10 cellular contexts compared by ENCODE assay signal in the genomic region with DNA sequence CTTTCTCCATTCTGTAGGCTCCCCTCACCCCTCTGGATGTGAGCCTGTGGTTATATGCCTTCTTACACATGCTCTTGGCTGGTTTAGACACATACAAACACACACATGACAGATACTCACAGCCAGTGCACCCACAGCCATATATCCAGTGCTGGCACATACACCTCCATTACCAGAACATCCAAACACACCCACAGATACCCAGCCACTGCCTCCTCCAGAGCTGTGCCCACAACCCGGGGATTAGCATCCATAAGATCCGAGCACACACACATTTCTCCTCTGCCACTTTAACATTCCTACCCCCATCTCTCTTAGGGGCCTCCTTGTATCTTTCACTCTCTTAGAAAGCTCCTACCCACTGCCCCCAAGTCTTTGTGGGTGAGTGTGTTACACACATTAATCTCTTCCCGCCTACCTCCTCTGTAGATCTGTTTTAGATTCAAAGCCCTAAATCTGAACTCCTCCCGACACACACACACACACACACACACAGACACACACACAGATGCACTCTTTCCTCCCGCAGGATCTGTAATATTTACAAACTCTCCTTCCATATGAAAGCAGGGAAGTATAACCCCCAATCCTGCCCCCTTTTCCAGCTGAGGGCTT. TPM values are rescaled to one million over a fixed set of nuclear protein-coding genes. Genes with fewer than 3 reads are reported as not detected.
DNase-seq lines count a peak whose midpoint lies in the region; ATAC-seq and TF ChIP-seq lines count a peak whose summit lies in the region.
"Had no signal": no experiment of that assay in that cellular context is flagged by ENCODE, and none has a peak within 500 bp of the region (broad histone marks: within the 10 kb centered on the region; RNA-seq: fewer than 3 reads in every experiment).

No MANE protein-coding gene starts in this region.

- no peak overlapping the region for H2BK15ac ChIP-seq in neuronal stem cell (ENCODE audit: low read length)

- peaks cover 41% of the 10 kb centered on the region for H3K79me2 ChIP-seq in GM23338 (replicated peaks; ENCODE audit: insufficient read depth)

- WGBS in neuronal stem cell (ENCODE audit: extremely low coverage in 2 of 2, insufficient read length in 2 of 2, insufficient replicate concordance in 1 of 2), 2 donors: no CpG with 5 or more reads among the region's 5 CpGs

- peaks cover 9% of the 10 kb centered on the region for H3F3A ChIP-seq in GM23338 (replicated peaks; ENCODE audit: low read depth)

- H2AFZ ChIP-seq in GM23338: no peak overlapping the region
- H2AFZ ChIP-seq in neuronal stem cell (ENCODE audit: low read length): no peak overlapping the region

- ATAC-seq in GM23338: no peak
- ATAC-seq in HG03108 (IDR thresholded peaks at IDR 0.05; ENCODE audit: unreplicated experiment): no peak

- no peak overlapping the region for H4K8ac ChIP-seq in neuronal stem cell (ENCODE audit: low read depth, low read length)

- CTCF ChIA-PET in A673 (lab: Charles Lee): no interaction called here

- no peak for DNase-seq in A673 (ENCODE audit: low spot score)
- DNase-seq in GM23338 (ENCODE audit: low spot score): no peak
- DNase-seq in neuronal stem cell (ENCODE audit: low spot score): no peak
- no peak for DNase-seq in brain microvascular endothelial cell
- no peak for DNase-seq in DMS53 treated with DMSO at 0.1 percent for 48 hours (lab: John Stamatoyannopoulos, UW; ENCODE audit: unreplicated experiment)
- DNase-seq in GM20000 (ENCODE audit: low spot score): no peak
- DNase-seq: NCI-H2081 treated with DMSO at 0.1 percent for 48 hours had no signal

- H3K36me3 Mint-ChIP-seq in GM23338 (ENCODE audit: low read depth): peaks cover 55% of the 10 kb centered on the region

- in situ Hi-C loops in brain microvascular endothelial cell (cut with HindIII; ENCODE audit: low pct_ligation_motif_present, low sequenced_read_pairs): no loop called here

- H4K20me1 ChIP-seq in GM23338 (replicated peaks; ENCODE audit: insufficient read depth): peaks cover 26% of the 10 kb centered on the region

- no peak overlapping the region for H3K4ac ChIP-seq in neuronal stem cell (ENCODE audit: low read length)

- no peaks in the 10 kb centered on the region for H3K9me3 Mint-ChIP-seq in GM23338

- H3K27me3 ChIP-seq in A673 (replicated peaks; ENCODE audit: insufficient read depth, low read depth, low read length, poor library complexity): no peaks in the 10 kb centered on the region
- H3K27me3 ChIP-seq in GM23338 (ENCODE audit: insufficient read depth): no peaks in the 10 kb centered on the region
- no peaks in the 10 kb centered on the region for H3K27me3 ChIP-seq in neuronal stem cell (ENCODE audit: control insufficient read depth in 3 of 3, insufficient read depth in 3 of 3, low read depth in 1 of 3, low read length in 3 of 3)
- H3K27me3 ChIP-seq in brain microvascular endothelial cell (replicated peaks): no peaks in the 10 kb centered on the region

- no peak overlapping the region for H3K18ac ChIP-seq in neuronal stem cell (ENCODE audit: low read length)

- H3K9me3 ChIP-seq in A673 (ENCODE audit: low read depth, low read length, poor library complexity, severe bottlenecking): no peaks in the 10 kb centered on the region
- no peaks in the 10 kb centered on the region for H3K9me3 ChIP-seq in neuronal stem cell (replicated peaks in 1 of 2; ENCODE audit: control insufficient read depth in 2 of 2, insufficient read depth in 1 of 2, low read depth in 1 of 2, low read length in 2 of 2)

- intact Hi-C loops in A673 (cut with micrococcal nuclease; ENCODE audit: unreplicated experiment): no loop called here

- TF ChIP-seq CTCF in A673 (conservative IDR thresholded peaks at IDR 0.05; ENCODE audit: low read depth, low read length): no peak
- no peak for TF ChIP-seq CTCF in GM23338 (conservative IDR thresholded peaks at IDR 0.05; ENCODE audit: low read depth in 2 of 2)
- no peak for TF ChIP-seq CTCF in brain microvascular endothelial cell (IDR thresholded peaks at IDR 0.05; ENCODE audit: low read depth, low read length, missing control alignments)
- TF ChIP-seq CTCF in GM20000 (IDR thresholded peaks at IDR 0.05; ENCODE audit: extremely low read depth, missing control alignments): no peak

- peak overlapping the region; percentile 19 for H3K27ac ChIP-seq in A673 (ENCODE audit: low read depth, low read length, poor library complexity, severe bottlenecking)
- H3K27ac ChIP-seq in GM23338 (ENCODE audit: low read depth): no peak overlapping the region
- peak overlapping the region; percentile 90 for H3K27ac ChIP-seq in cingulate gyrus (ENCODE audit: low read depth, low read length)
- H3K27ac ChIP-seq in neuronal stem cell (replicated peaks; ENCODE audit: low read length): peak overlapping the region; percentile 29
- no peak overlapping the region for H3K27ac ChIP-seq in brain microvascular endothelial cell

- H4K91ac ChIP-seq in neuronal stem cell (ENCODE audit: low read depth, low read length, poor library complexity): no peak overlapping the region

- peaks cover 8% of the 10 kb centered on the region for H3K79me1 ChIP-seq in neuronal stem cell (ENCODE audit: low read depth, low read length)

- peaks cover 28% of the 10 kb centered on the region for H3K4me1 ChIP-seq in A673 (ENCODE audit: insufficient read depth, low read length, poor library complexity, severe bottlenecking)
- H3K4me1 ChIP-seq in GM23338 (ENCODE audit: insufficient read depth): peaks cover 55% of the 10 kb centered on the region
- H3K4me1 ChIP-seq in neuronal stem cell (ENCODE audit: control insufficient read depth in 2 of 2, insufficient read depth in 1 of 2, low read depth in 1 of 2, low read length in 2 of 2): peaks cover 60 to 61% of the 10 kb centered on the region in 2 donors

- H3K9me2 ChIP-seq in GM23338 (ENCODE audit: insufficient read depth): no peaks in the 10 kb centered on the region

- no peak overlapping the region for H3K23ac ChIP-seq in neuronal stem cell (ENCODE audit: low read depth, low read length, poor library complexity)

- no peak overlapping the region for H2BK5ac ChIP-seq in neuronal stem cell (ENCODE audit: low read length)

- H3K14ac ChIP-seq in neuronal stem cell (ENCODE audit: low read length): no peak overlapping the region

- H3K4me1 Mint-ChIP-seq in GM23338: peaks cover 64% of the 10 kb centered on the region

- H2AK5ac ChIP-seq in neuronal stem cell (ENCODE audit: low read depth, low read length): no peak overlapping the region

- H3K4me3 ChIP-seq in A673 (ENCODE audit: low read depth, low read length, poor library complexity, severe bottlenecking) (no peak overlapping the region), GM23338 (no peak overlapping the region), neuronal stem cell (ENCODE audit: low read length in 2 of 2) (no peak overlapping the region), brain microvascular endothelial cell (ENCODE audit: low read depth, low read length) (no peak overlapping the region)

- no peak overlapping the region for H2BK120ac ChIP-seq in neuronal stem cell (ENCODE audit: low read depth, low read length)

- no peak overlapping the region for H3K9ac ChIP-seq in neuronal stem cell (ENCODE audit: low read depth, low read length, poor library complexity)

- H3K4me2 ChIP-seq in GM23338 (peak overlapping the region; percentile 65), neuronal stem cell (ENCODE audit: insufficient read depth, low read length, poor library complexity, severe bottlenecking) (peak overlapping the region; percentile 28)

- BruUV-seq in A673 (replicated peaks; lab: Mats Ljungman, UMichigan): no TSS peak

- H2BK12ac ChIP-seq in neuronal stem cell (ENCODE audit: low read length): no peak overlapping the region

- POLR2A ChIA-PET in A673 (lab: Charles Lee; ENCODE audit: low non-redundant PET): no interaction called here

- H3K27ac Mint-ChIP-seq in GM23338: peak overlapping the region; percentile 4; the same call in 1 of the 2 replicates

- peaks cover 29% of the 10 kb centered on the region for H3K27me3 Mint-ChIP-seq in GM23338 (ENCODE audit: insufficient read depth, low read depth, poor library complexity)

- H3K4me3 Mint-ChIP-seq in GM23338: peak overlapping the region; percentile 1; the same call in 1 of the 3 replicates

- H3K36me3 ChIP-seq in A673 (ENCODE audit: insufficient read depth, low read length, poor library complexity, severe bottlenecking) (peaks cover 44% of the 10 kb centered on the region), GM23338 (ENCODE audit: insufficient read depth) (peaks cover 30% of the 10 kb centered on the region), neuronal stem cell (replicated peaks in 1 of 2; ENCODE audit: control insufficient read depth in 2 of 2, insufficient read depth in 2 of 2, low read length in 2 of 2) (peaks cover 43 to 70% of the 10 kb centered on the region in 2 donors), brain microvascular endothelial cell (replicated peaks) (peaks cover 66% of the 10 kb centered on the region)

TF ChIP-seq in GM23338, 12 proteins besides CTCF, POLR2A, EP300 and RAD21:
- no peak for TF ChIP-seq POLR2AphosphoS5 (IDR thresholded peaks at IDR 0.05; ENCODE audit: low read depth)

RNA-seq across cellular contexts. Expression of a gene that starts 4.0 kb away (rescaled TPM):
- 69.6 and 87.7 TPM in 2 replicates for total RNA-seq in A673 (2021)
- total RNA-seq in GM23338 (2014; rRNA removed; shearing (Covaris generic)): 80.8 and 104 TPM in 2 replicates
- polyA plus RNA-seq in GM23338 (2016; fragmentation: Nextera tagmentation; extraction: Ambion mirVana): 60.3 and 66.6 TPM in 2 replicates
- 162 TPM for polyA plus RNA-seq in neuronal stem cell (2013, experiment 1 of 2)
- polyA plus RNA-seq in neuronal stem cell (2013, experiment 2 of 2): 156 TPM

RNA-seq across cellular contexts. Expression of a gene that starts 18.8 kb away (rescaled TPM):
- not detected in 2 replicates for total RNA-seq in A673 (2021)
- 1.2 and 2.8 TPM in 2 replicates for total RNA-seq in GM23338 (2014; rRNA removed; shearing (Covaris generic))
- 1.0 and 1.1 TPM in 2 replicates for polyA plus RNA-seq in GM23338 (2016; fragmentation: Nextera tagmentation; extraction: Ambion mirVana)
- polyA plus RNA-seq in neuronal stem cell (2013, experiment 1 of 2): 0.47 TPM
- polyA plus RNA-seq in neuronal stem cell (2013, experiment 2 of 2): 0.58 TPM
- total RNA-seq: kidney epithelial cell had no signal

RNA-seq across cellular contexts. Expression of a gene that starts 53.2 kb away (rescaled TPM):
- total RNA-seq in A673 (2021): 108 and 115 TPM in 2 replicates
- 84.4 and 104 TPM in 2 replicates for total RNA-seq in GM23338 (2014; rRNA removed; shearing (Covaris generic))
- polyA plus RNA-seq in GM23338 (2016; fragmentation: Nextera tagmentation; extraction: Ambion mirVana): 44.1 and 55.0 TPM in 2 replicates
- 73.6 TPM for polyA plus RNA-seq in neuronal stem cell (2013, experiment 1 of 2)
- 72.1 TPM for polyA plus RNA-seq in neuronal stem cell (2013, experiment 2 of 2)

RNA-seq across cellular contexts. Expression of a gene that starts 57.7 kb away (rescaled TPM):
- not detected in 2 replicates for total RNA-seq in A673 (2021)
- 0.23 and 0.63 TPM in 2 replicates for total RNA-seq in GM23338 (2014; rRNA removed; shearing (Covaris generic))
- polyA plus RNA-seq in GM23338 (2016; fragmentation: Nextera tagmentation; extraction: Ambion mirVana): 0.27 and 0.43 TPM in 2 replicates
- polyA plus RNA-seq in neuronal stem cell (2013, experiment 1 of 2): 0.77 TPM
- 0.72 TPM for polyA plus RNA-seq in neuronal stem cell (2013, experiment 2 of 2)
- total RNA-seq: kidney epithelial cell had no signal

Comparison
In these comparisons a context has a peak if more than half of its experiments do, and no peak if none do; other contexts are left out.
1. H3K27ac ChIP-seq: peak in A673 (single experiment), cingulate gyrus (single experiment) and neuronal stem cell (single experiment); none in GM23338 (single experiment) and brain microvascular endothelial cell (single experiment).